6 cellular contexts compared by ENCODE assay signal in genomic region chr17:6387858-6388257, GRCh38. TPM values are rescaled to one million over a fixed set of nuclear protein-coding genes. Genes with fewer than 3 reads are reported as not detected.
"Had no signal": no experiment of that assay in that cellular context is flagged by ENCODE, and none has a peak within 500 bp of the region (broad histone marks: within the 10 kb centered on the region; RNA-seq: fewer than 3 reads in every experiment).

No MANE protein-coding gene starts in this region.

- DNase-seq: H9, HCEC 1CT, IMR-90 had no signal

- H3K4me3 ChIP-seq: GM23338, K562 had no signal

RNA-seq across cellular contexts. Expression of gene AIPL1, which starts 47.1 kb away (rescaled TPM):
- total RNA-seq: HT-29, IMR-90, K562 had no signal
